In genomic region chr2:223027442-223027841, GRCh38 we compare ENCODE assay signal across 12 cellular contexts. TPM values are rescaled to one million over a fixed set of nuclear protein-coding genes. Genes with fewer than 3 reads are reported as not detected.
DNase-seq lines count a peak whose midpoint lies in the region; FAIRE-seq and TF ChIP-seq lines count a peak whose summit lies in the region.
"Had no signal": no experiment of that assay in that cellular context is flagged by ENCODE, and none has a peak within 500 bp of the region (broad histone marks: within the 10 kb centered on the region; RNA-seq: fewer than 3 reads in every experiment).

No MANE protein-coding gene starts in this region.

- peak; percentile 6 for FAIRE-seq in H54 (lab: Jason Lieb, UNC)

- no peak for TF ChIP-seq CTCF in epithelial cell of esophagus (IDR thresholded peaks at IDR 0.05; ENCODE audit: insufficient read depth, low read depth, low read length, missing control alignments)

- no peaks in the 10 kb centered on the region for H3K36me3 Mint-ChIP-seq in immature natural killer cell

- H3K4me3 ChIP-seq in epithelial cell of esophagus (ENCODE audit: low read length) = no peak overlapping the region
- H3K4me3 ChIP-seq in skeletal muscle cell (ENCODE audit: low read depth, low read length) = no peak overlapping the region
- H3K4me3 ChIP-seq: right atrium auricular region, SJSA1 had no signal

- peaks cover 0 to 5% (median 3%) of the 10 kb centered on the region in 3 donors for H3K27me3 Mint-ChIP-seq in immature natural killer cell (ENCODE audit: low read depth in 3 of 3)
- H3K27me3 Mint-ChIP-seq: activated T-cell treated with anti-CD3 and anti-CD28 coated beads, Interleukin-2, amount 50 U/mL, for 24 hours had no signal

- H3K4me1 Mint-ChIP-seq in immature natural killer cell = no peaks in the 10 kb centered on the region

- H3K4me3 Mint-ChIP-seq in immature natural killer cell = no peak overlapping the region
- H3K4me3 Mint-ChIP-seq: activated T-cell treated with anti-CD3 and anti-CD28 coated beads, Interleukin-2, amount 50 U/mL, for 24 hours had no signal

- no peak overlapping the region for H3K27ac Mint-ChIP-seq in immature natural killer cell
- H3K27ac Mint-ChIP-seq: activated T-cell treated with anti-CD3 and anti-CD28 coated beads, Interleukin-2, amount 50 U/mL, for 24 hours had no signal

- no peak for TF ChIP-seq POLR2A in H54 (IDR thresholded peaks at IDR 0.05; ENCODE audit: low read depth, low read length)

- H3K9me3 Mint-ChIP-seq in immature natural killer cell = peaks cover 0 to 5% (median 0%) of the 10 kb centered on the region in 6 donors

- no peak for DNase-seq in H54 (ENCODE audit: insufficient read length, low spot score)
- peak; percentile 84 for DNase-seq in RPMI7951 (ENCODE audit: low read depth)
- peak; percentile 81 for DNase-seq in epithelial cell of esophagus (ENCODE audit: low read depth)
- DNase-seq in skeletal muscle cell (ENCODE audit: low read depth) = peak; percentile 61
- DNase-seq in activated T-cell treated with anti-CD3 and anti-CD28 coated beads, Interleukin-2, amount 50 U/mL, for 1 hour = no peak
- no peak for DNase-seq in immature natural killer cell
- no peak for DNase-seq in NCI-H2107 (lab: John Stamatoyannopoulos, UW)
- DNase-seq: activated T-cell treated with anti-CD3 and anti-CD28 coated beads, Interleukin-2, amount 50 U/mL, for 24 hours; DMS79 treated with DMSO at 0.1 percent for 48 hours; NCI-H524 had no signal

RNA-seq across cellular contexts. Expression of gene KCNE4, which starts 24.5 kb away (rescaled TPM):
- total RNA-seq in RPMI7951 (2014; rRNA removed; shearing (Covaris generic)) = 13.8 and 16.4 TPM in 2 replicates
- polyA plus RNA-seq in immature natural killer cell = not detected

Comparison
In these comparisons a context has a peak if more than half of its experiments do, and no peak if none do; other contexts are left out.
1. DNase-seq: peak in RPMI7951 (single experiment), epithelial cell of esophagus (single experiment) and skeletal muscle cell (single experiment); none in H54 (single experiment), activated T-cell treated with anti-CD3 and anti-CD28 coated beads, Interleukin-2, amount 50 U/mL, for 1 hour (single experiment), immature natural killer cell (0 of 3) and NCI-H2107 (single experiment).